Comparison of ENCODE assay signal across 1 cellular context in genomic region chr1:23177031-23177430, GRCh38.
TF ChIP-seq lines count a peak whose summit lies in the region.

No MANE protein-coding gene starts in this region.

TF ChIP-seq in HCT116, 20 proteins besides CTCF, POLR2A, EP300 and RAD21 (continued from another document):
- TF ChIP-seq ZBTB33 (IDR thresholded peaks at IDR 0.05; ENCODE audit: extremely low read depth, insufficient replicate concordance, low read length) (no peak), SRF (IDR thresholded peaks at IDR 0.05; ENCODE audit: low read depth) (no peak), CBX3 (IDR thresholded peaks at IDR 0.05; ENCODE audit: low read depth) (no peak), JUND (IDR thresholded peaks at IDR 0.05) (no peak), EGR1 (IDR thresholded peaks at IDR 0.05; ENCODE audit: low read depth) (no peak), YY1 (IDR thresholded peaks at IDR 0.05; ENCODE audit: extremely low read depth, insufficient replicate concordance, low read depth, low read length) (no peak), REST (IDR thresholded peaks at IDR 0.05; ENCODE audit: low read depth) (no peak), CEBPB (IDR thresholded peaks at IDR 0.05; ENCODE audit: low read depth) (no peak), ATF3 (IDR thresholded peaks at IDR 0.05) (no peak), SP1 (IDR thresholded peaks at IDR 0.05; ENCODE audit: low read depth) (no peak), ZNF274 (IDR thresholded peaks at IDR 0.05; ENCODE audit: low read depth, low read length) (no peak), ZFX (IDR thresholded peaks at IDR 0.05) (no peak)
